ENCODE assay signal across 1 cellular context in genomic region chr11:66281776-66282467, GRCh38.
TF ChIP-seq lines count a peak whose summit lies in the region.

No MANE protein-coding gene starts in this region.

TF ChIP-seq in IMR-90, 13 proteins besides CTCF, POLR2A, EP300 and RAD21:
- no peak for TF ChIP-seq CEBPB (IDR thresholded peaks at IDR 0.05; ENCODE audit: low read depth, low read length)
- TF ChIP-seq MXI1 (IDR thresholded peaks at IDR 0.05; ENCODE audit: borderline replicate concordance, low read depth, low read length), result no peak
- no peak for TF ChIP-seq MAZ (IDR thresholded peaks at IDR 0.05; ENCODE audit: borderline replicate concordance, low read depth, low read length)
- no peak for TF ChIP-seq RCOR1 (IDR thresholded peaks at IDR 0.05; ENCODE audit: insufficient replicate concordance, low read length)
- TF ChIP-seq SMC3 (IDR thresholded peaks at IDR 0.05; ENCODE audit: low read depth, low read length), result no peak
- no peak for TF ChIP-seq NFE2L2 (IDR thresholded peaks at IDR 0.05; ENCODE audit: low read depth, low read length)
